In the genomic region with DNA sequence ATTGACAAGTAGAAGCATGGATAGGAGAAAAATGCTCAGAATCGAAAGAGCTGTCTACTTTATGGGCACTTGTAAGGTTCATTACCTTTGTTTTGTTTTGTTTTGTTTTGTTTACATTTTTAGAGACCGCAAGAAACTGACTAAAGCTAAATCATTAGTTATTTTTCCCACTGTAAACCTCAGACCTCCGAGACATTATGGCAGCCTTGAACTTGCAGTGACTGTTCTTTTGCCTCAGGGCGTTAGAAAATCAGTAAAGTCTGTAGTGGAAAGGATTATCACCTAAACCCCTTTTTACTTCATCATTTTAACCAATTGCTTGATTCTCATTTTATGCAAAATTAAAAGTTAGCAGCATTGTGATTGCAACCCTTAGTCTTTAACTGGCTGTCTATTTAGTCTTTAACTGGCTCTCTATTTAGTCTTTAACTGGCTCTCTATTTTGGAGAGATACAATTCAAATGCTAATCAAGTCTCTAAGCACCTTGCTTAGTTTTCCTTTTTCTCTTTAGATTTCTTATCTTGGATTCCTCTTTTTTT, we compare ENCODE assay signal across 18 cellular contexts.
"Had no signal": no experiment of that assay in that cellular context is flagged by ENCODE, and none has a peak within 500 bp of the region (broad histone marks: within the 10 kb centered on the region; RNA-seq: fewer than 3 reads in every experiment).

No MANE protein-coding gene starts in this region.

- ATAC-seq: left colon; left ventricle myocardium superior; right lobe of liver; stimulated activated memory B cell treated with anti-CD40 and anti-IgM and Interleukin-4, amounts not matched to agents 10 μg/mL and 1 μg/mL and 100 μg/mL, for 72 hours had no signal

- DNase-seq: dermis blood vessel endothelial cell; endodermal cell; foreskin melanocyte; head of caudate nucleus; hippocampal formation; left colon; left ventricle myocardium superior; mesenchymal stem cell; naive B cell; retina; right lobe of liver; stimulated activated CD4-positive, alpha-beta T cell treated with anti-CD3 and anti-CD28 coated beads, Interleukin-1b, Interleukin-23, amount 100 ng/mL, for 48 hours; stimulated activated CD4-positive, alpha-beta T cell treated with anti-CD3 and anti-CD28 coated beads, Interleukin-4, amount 100 ng/mL, for 24 hours; tibial artery; uterus had no signal

- H3K27ac Mint-ChIP-seq: endodermal cell; naive B cell; nephron; stimulated activated memory B cell treated with anti-CD40 and anti-IgM and Interleukin-4, amounts not matched to agents 10 μg/mL and 1 μg/mL and 100 μg/mL, for 72 hours; stimulated activated naive CD8-positive, alpha-beta T cell treated with anti-CD3 and anti-CD28 coated beads, Interleukin-15, Interleukin-2, amounts not matched to agents 100 ng/mL and 50 ng/mL, for 24 hours had no signal

- H3K9me3 Mint-ChIP-seq: endodermal cell; nephron; stimulated activated memory B cell treated with anti-CD40 and anti-IgM and Interleukin-4, amounts not matched to agents 10 μg/mL and 1 μg/mL and 100 μg/mL, for 72 hours had no signal

- H3K36me3 Mint-ChIP-seq: naive B cell; stimulated activated memory B cell treated with anti-CD40 and anti-IgM and Interleukin-4, amounts not matched to agents 10 μg/mL and 1 μg/mL and 100 μg/mL, for 72 hours had no signal

- H3K4me1 Mint-ChIP-seq: naive B cell; nephron; stimulated activated memory B cell treated with anti-CD40 and anti-IgM and Interleukin-4, amounts not matched to agents 10 μg/mL and 1 μg/mL and 100 μg/mL, for 72 hours had no signal

- H3K27me3 Mint-ChIP-seq: naive B cell; stimulated activated memory B cell treated with anti-CD40 and anti-IgM and Interleukin-4, amounts not matched to agents 10 μg/mL and 1 μg/mL and 100 μg/mL, for 72 hours; stimulated activated naive CD8-positive, alpha-beta T cell treated with anti-CD3 and anti-CD28 coated beads, Interleukin-15, Interleukin-2, amounts not matched to agents 100 ng/mL and 50 ng/mL, for 24 hours had no signal

- H3K4me3 Mint-ChIP-seq: endodermal cell; naive B cell; nephron; stimulated activated memory B cell treated with anti-CD40 and anti-IgM and Interleukin-4, amounts not matched to agents 10 μg/mL and 1 μg/mL and 100 μg/mL, for 72 hours; stimulated activated naive CD8-positive, alpha-beta T cell treated with anti-CD3 and anti-CD28 coated beads, Interleukin-15, Interleukin-2, amounts not matched to agents 100 ng/mL and 50 ng/mL, for 24 hours had no signal
